Comparison of ENCODE assay signal across 13 cellular contexts in the genomic region with DNA sequence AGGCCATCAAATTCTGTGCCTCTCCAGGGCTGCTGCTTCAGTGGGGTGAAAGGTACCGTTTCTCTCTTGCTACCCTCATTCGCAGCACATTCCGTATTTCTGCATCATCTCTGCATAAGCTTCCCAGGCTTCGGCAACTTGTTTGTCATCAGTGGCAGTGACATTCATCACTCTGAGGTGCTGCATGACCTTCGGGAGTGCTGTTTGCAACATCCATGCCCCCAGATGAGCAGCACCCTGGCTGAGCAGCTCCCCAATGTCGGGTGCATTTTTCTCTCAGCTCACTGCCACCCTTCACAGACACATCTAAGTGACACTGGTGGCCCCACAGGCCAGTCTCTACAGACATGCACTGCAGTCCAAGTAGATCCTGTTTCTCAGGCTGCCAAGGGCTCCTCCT. TPM values are rescaled to one million over a fixed set of nuclear protein-coding genes. Genes with fewer than 3 reads are reported as not detected.
A peak's percentile ranks its signal among the peaks of the same experiment; 100 is the strongest.
DNase-seq lines count a peak whose midpoint lies in the region; ATAC-seq, FAIRE-seq and TF ChIP-seq lines count a peak whose summit lies in the region.
"Had no signal": no experiment of that assay in that cellular context is flagged by ENCODE, and none has a peak within 500 bp of the region (broad histone marks: within the 10 kb centered on the region; RNA-seq: fewer than 3 reads in every experiment).

No MANE protein-coding gene starts in this region.

- no peak for DNase-seq in AG04449 (ENCODE audit: low read depth, low spot score)
- DNase-seq in H54 (ENCODE audit: insufficient read length, low spot score): peak; percentile 35
- no peak for DNase-seq in chondrocyte (ENCODE audit: low spot score)
- no peak for DNase-seq in naive thymus-derived CD8-positive, alpha-beta T cell
- no peak for DNase-seq in NCI-H345 (lab: John Stamatoyannopoulos, UW)
- DNase-seq in activated naive CD4-positive, alpha-beta T cell treated with anti-CD3 and anti-CD28 coated beads for 36 hours: no peak
- DNase-seq in dermis blood vessel endothelial cell: no peak
- no peak for DNase-seq in HuH-7 (ENCODE audit: low spot score)
- DNase-seq: activated T-cell treated with anti-CD3 and anti-CD28 coated beads, Interleukin-2, amount 50 U/mL, for 24 hours; COR-L47; mesendoderm; NCI-H1930 had no signal

- peaks cover 77% of the 10 kb centered on the region for H3K4me1 Mint-ChIP-seq in chondrocyte (ENCODE audit: low read depth)
- peaks cover 51 to 79% (median 77%) of the 10 kb centered on the region in 4 donors for H3K4me1 Mint-ChIP-seq in naive thymus-derived CD8-positive, alpha-beta T cell
- H3K4me1 Mint-ChIP-seq in activated naive CD4-positive, alpha-beta T cell treated with anti-CD3 and anti-CD28 coated beads for 36 hours (ENCODE audit: low read depth): peaks cover 70% of the 10 kb centered on the region

- FAIRE-seq in H54 (lab: Jason Lieb, UNC): peak; percentile 50

- no peak for TF ChIP-seq POLR2A in H54 (IDR thresholded peaks at IDR 0.05; ENCODE audit: low read depth, low read length)

- H3K9me3 Mint-ChIP-seq in chondrocyte (ENCODE audit: low read depth): no peaks in the 10 kb centered on the region
- H3K9me3 Mint-ChIP-seq in naive thymus-derived CD8-positive, alpha-beta T cell: no peaks in the 10 kb centered on the region
- H3K9me3 Mint-ChIP-seq in activated naive CD4-positive, alpha-beta T cell treated with anti-CD3 and anti-CD28 coated beads for 36 hours: no peaks in the 10 kb centered on the region
- H3K9me3 Mint-ChIP-seq: activated T-cell treated with anti-CD3 and anti-CD28 coated beads, Interleukin-2, amount 50 U/mL, for 24 hours had no signal

- intact Hi-C loops in activated naive CD4-positive, alpha-beta T cell treated with anti-CD3 and anti-CD28 coated beads for 36 hours (cut with micrococcal nuclease): loop anchor here (5.0 kb wide), 1 partner anchor 376 kb away; no protein-coding TSS in a partner anchor

- POLR2A ChIA-PET in AG04449 (lab: Yijun Ruan, JAX): no interaction called here
- POLR2A ChIA-PET in naive thymus-derived CD8-positive, alpha-beta T cell (lab: Charles Lee): no interaction called here

- H3K27me3 Mint-ChIP-seq in chondrocyte (ENCODE audit: low read depth): no peaks in the 10 kb centered on the region
- H3K27me3 Mint-ChIP-seq in naive thymus-derived CD8-positive, alpha-beta T cell: no peaks in the 10 kb centered on the region
- H3K27me3 Mint-ChIP-seq in activated naive CD4-positive, alpha-beta T cell treated with anti-CD3 and anti-CD28 coated beads for 36 hours (ENCODE audit: low read depth): no peaks in the 10 kb centered on the region

- H3K4me3 ChIP-seq in AG04449 (ENCODE audit: low read depth, low read length): peak overlapping the region; percentile 29; the same call in 1 of the 2 replicates

- H3K4me3 Mint-ChIP-seq in chondrocyte (ENCODE audit: unreplicated experiment): no peak overlapping the region
- H3K4me3 Mint-ChIP-seq in naive thymus-derived CD8-positive, alpha-beta T cell: peak overlapping the region; percentile 80 to 96 (median 92)
- H3K4me3 Mint-ChIP-seq in activated naive CD4-positive, alpha-beta T cell treated with anti-CD3 and anti-CD28 coated beads for 36 hours: no peak overlapping the region
- H3K4me3 Mint-ChIP-seq: activated T-cell treated with anti-CD3 and anti-CD28 coated beads, Interleukin-2, amount 50 U/mL, for 24 hours had no signal

- H3K27ac Mint-ChIP-seq in chondrocyte (ENCODE audit: unreplicated experiment): peak overlapping the region; percentile 54
- H3K27ac Mint-ChIP-seq in naive thymus-derived CD8-positive, alpha-beta T cell: peak overlapping the region in 9 of 10 donors; percentile 19 to 86 (median 46)
- H3K27ac Mint-ChIP-seq in activated naive CD4-positive, alpha-beta T cell treated with anti-CD3 and anti-CD28 coated beads for 36 hours: no peak overlapping the region
- H3K27ac Mint-ChIP-seq: activated T-cell treated with anti-CD3 and anti-CD28 coated beads, Interleukin-2, amount 50 U/mL, for 24 hours had no signal

- ATAC-seq in naive thymus-derived CD8-positive, alpha-beta T cell: no peak
- ATAC-seq: heart left ventricle had no signal

- no peak for TF ChIP-seq CTCF in AG04449 (IDR thresholded peaks at IDR 0.05; ENCODE audit: insufficient read depth, low read length, missing control alignments)
- no peak for TF ChIP-seq CTCF in chondrocyte (IDR thresholded peaks at IDR 0.05)

- CTCF ChIA-PET in AG04449 (lab: Yijun Ruan, JAX): interaction anchor here (0.6 kb wide), 1 partner anchor 79 kb away, joined by 3 read pairs; no protein-coding TSS in a partner anchor
- CTCF ChIA-PET in activated naive CD4-positive, alpha-beta T cell treated with anti-CD3 and anti-CD28 coated beads for 36 hours (lab: Charles Lee): interaction anchor here (0.6 kb wide), 1 partner anchor 527 kb away, joined by 3 read pairs; no protein-coding TSS in a partner anchor

- H3K36me3 Mint-ChIP-seq in chondrocyte (ENCODE audit: low read depth): no peaks in the 10 kb centered on the region
- peaks cover 0 to 19% (median 5%) of the 10 kb centered on the region in 3 donors for H3K36me3 Mint-ChIP-seq in naive thymus-derived CD8-positive, alpha-beta T cell
- H3K36me3 Mint-ChIP-seq in activated naive CD4-positive, alpha-beta T cell treated with anti-CD3 and anti-CD28 coated beads for 36 hours (ENCODE audit: low read depth): peaks cover 12% of the 10 kb centered on the region

RNA-seq across cellular contexts. Expression of a gene that starts 3.8 kb away (rescaled TPM):
- total RNA-seq in chondrocyte (59.2 to 64.0 TPM (median 60.7 TPM) in 3 replicates), dermis blood vessel endothelial cell (19.2 and 21.4 TPM in 2 replicates)
- total RNA-seq in naive thymus-derived CD8-positive, alpha-beta T cell: 100 to 1,000 TPM; 153 to 167 TPM
- 10 to 100 TPM in 1 of 3 donors, 1 to 10 TPM in 2; 2.9 to 12.0 (median 6.4) TPM for polyA plus RNA-seq in naive thymus-derived CD8-positive, alpha-beta T cell
- total RNA-seq in activated naive CD4-positive, alpha-beta T cell treated with anti-CD3 and anti-CD28 coated beads for 36 hours: 10 to 100 TPM; 29.9 to 33.0 TPM

Comparison
In these comparisons a context has a peak if more than half of its experiments do, and no peak if none do; other contexts are left out.
1. H3K4me3 Mint-ChIP-seq: peak in naive thymus-derived CD8-positive, alpha-beta T cell (10 of 10); none in chondrocyte (single experiment) and activated naive CD4-positive, alpha-beta T cell treated with anti-CD3 and anti-CD28 coated beads for 36 hours (single experiment).